3 cellular contexts compared by ENCODE assay signal in the genomic region with DNA sequence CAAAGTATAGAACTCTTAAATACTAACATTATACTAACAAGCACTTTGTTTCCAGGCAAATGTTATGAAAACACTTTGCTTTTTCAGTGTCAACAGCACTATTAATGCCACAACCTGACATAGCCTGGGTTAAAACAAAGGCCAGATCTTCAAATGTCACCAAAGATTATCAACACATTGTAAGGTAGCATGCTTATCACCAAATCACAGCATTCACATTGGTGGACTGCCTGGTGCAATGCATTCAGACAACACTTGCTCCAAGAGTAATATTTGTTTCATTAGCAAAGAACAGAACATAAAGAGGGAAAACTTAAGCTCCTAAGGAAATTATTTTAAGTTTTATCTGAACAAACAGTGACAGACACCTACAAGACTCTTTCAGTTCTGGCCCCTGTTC.
TF ChIP-seq lines count a peak whose summit lies in the region.

No MANE protein-coding gene starts in this region.

TF ChIP-seq in SK-N-SH, 30 proteins besides CTCF, POLR2A, EP300 and RAD21 (continued from another document):
- TF ChIP-seq, protein P1, sequence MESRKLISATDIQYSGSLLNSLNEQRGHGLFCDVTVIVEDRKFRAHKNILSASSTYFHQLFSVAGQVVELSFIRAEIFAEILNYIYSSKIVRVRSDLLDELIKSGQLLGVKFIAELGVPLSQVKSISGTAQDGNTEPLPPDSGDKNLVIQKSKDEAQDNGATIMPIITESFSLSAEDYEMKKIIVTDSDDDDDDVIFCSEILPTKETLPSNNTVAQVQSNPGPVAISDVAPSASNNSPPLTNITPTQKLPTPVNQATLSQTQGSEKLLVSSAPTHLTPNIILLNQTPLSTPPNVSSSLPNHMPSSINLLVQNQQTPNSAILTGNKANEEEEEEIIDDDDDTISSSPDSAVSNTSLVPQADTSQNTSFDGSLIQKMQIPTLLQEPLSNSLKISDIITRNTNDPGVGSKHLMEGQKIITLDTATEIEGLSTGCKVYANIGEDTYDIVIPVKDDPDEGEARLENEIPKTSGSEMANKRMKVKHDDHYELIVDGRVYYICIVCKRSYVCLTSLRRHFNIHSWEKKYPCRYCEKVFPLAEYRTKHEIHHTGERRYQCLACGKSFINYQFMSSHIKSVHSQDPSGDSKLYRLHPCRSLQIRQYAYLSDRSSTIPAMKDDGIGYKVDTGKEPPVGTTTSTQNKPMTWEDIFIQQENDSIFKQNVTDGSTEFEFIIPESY (IDR thresholded peaks at IDR 0.05; ENCODE audit: borderline replicate concordance, low read depth) = no peak
- TF ChIP-seq TCF12 (IDR thresholded peaks at IDR 0.05) = no peak
TF ChIP-seq in SK-N-SH: peak in this region for 1.

TF ChIP-seq in SK-N-SH treated with all-trans-retinoic acid at 6 μM for 48 hours, 23 proteins besides CTCF, POLR2A, EP300 and RAD21:
- TF ChIP-seq, protein P2, sequence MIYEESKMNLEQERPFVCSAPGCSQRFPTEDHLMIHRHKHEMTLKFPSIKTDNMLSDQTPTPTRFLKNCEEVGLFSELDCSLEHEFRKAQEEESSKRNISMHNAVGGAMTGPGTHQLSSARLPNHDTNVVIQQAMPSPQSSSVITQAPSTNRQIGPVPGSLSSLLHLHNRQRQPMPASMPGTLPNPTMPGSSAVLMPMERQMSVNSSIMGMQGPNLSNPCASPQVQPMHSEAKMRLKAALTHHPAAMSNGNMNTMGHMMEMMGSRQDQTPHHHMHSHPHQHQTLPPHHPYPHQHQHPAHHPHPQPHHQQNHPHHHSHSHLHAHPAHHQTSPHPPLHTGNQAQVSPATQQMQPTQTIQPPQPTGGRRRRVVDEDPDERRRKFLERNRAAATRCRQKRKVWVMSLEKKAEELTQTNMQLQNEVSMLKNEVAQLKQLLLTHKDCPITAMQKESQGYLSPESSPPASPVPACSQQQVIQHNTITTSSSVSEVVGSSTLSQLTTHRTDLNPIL (CRISPR knock-in tag; IDR thresholded peaks at IDR 0.05; ENCODE audit: low read depth) = no peak
- TF ChIP-seq PPARA (CRISPR knock-in tag; IDR thresholded peaks at IDR 0.05; ENCODE audit: borderline replicate concordance) (no peak), ZNF565 (CRISPR knock-in tag; conservative IDR thresholded peaks at IDR 0.05; ENCODE audit: low read depth) (no peak), BACH2 (CRISPR knock-in tag; IDR thresholded peaks at IDR 0.05; ENCODE audit: borderline replicate concordance) (no peak), ZFP30 (CRISPR knock-in tag; IDR thresholded peaks at IDR 0.05) (no peak), ISL1 (CRISPR knock-in tag; IDR thresholded peaks at IDR 0.05) (no peak)

TF ChIP-seq in GM23338, 12 proteins besides CTCF, POLR2A, EP300 and RAD21 (continued from another document):
- TF ChIP-seq, protein P3, sequence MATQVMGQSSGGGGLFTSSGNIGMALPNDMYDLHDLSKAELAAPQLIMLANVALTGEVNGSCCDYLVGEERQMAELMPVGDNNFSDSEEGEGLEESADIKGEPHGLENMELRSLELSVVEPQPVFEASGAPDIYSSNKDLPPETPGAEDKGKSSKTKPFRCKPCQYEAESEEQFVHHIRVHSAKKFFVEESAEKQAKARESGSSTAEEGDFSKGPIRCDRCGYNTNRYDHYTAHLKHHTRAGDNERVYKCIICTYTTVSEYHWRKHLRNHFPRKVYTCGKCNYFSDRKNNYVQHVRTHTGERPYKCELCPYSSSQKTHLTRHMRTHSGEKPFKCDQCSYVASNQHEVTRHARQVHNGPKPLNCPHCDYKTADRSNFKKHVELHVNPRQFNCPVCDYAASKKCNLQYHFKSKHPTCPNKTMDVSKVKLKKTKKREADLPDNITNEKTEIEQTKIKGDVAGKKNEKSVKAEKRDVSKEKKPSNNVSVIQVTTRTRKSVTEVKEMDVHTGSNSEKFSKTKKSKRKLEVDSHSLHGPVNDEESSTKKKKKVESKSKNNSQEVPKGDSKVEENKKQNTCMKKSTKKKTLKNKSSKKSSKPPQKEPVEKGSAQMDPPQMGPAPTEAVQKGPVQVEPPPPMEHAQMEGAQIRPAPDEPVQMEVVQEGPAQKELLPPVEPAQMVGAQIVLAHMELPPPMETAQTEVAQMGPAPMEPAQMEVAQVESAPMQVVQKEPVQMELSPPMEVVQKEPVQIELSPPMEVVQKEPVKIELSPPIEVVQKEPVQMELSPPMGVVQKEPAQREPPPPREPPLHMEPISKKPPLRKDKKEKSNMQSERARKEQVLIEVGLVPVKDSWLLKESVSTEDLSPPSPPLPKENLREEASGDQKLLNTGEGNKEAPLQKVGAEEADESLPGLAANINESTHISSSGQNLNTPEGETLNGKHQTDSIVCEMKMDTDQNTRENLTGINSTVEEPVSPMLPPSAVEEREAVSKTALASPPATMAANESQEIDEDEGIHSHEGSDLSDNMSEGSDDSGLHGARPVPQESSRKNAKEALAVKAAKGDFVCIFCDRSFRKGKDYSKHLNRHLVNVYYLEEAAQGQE (IDR thresholded peaks at IDR 0.05; ENCODE audit: unreplicated experiment) = no peak
- no peak for TF ChIP-seq EZH2 (IDR thresholded peaks at IDR 0.05; ENCODE audit: low read depth, unreplicated experiment)
- TF ChIP-seq CREB1 (CRISPR knock-in tag; IDR thresholded peaks at IDR 0.05; ENCODE audit: low read depth) = no peak
- TF ChIP-seq, protein P4, sequence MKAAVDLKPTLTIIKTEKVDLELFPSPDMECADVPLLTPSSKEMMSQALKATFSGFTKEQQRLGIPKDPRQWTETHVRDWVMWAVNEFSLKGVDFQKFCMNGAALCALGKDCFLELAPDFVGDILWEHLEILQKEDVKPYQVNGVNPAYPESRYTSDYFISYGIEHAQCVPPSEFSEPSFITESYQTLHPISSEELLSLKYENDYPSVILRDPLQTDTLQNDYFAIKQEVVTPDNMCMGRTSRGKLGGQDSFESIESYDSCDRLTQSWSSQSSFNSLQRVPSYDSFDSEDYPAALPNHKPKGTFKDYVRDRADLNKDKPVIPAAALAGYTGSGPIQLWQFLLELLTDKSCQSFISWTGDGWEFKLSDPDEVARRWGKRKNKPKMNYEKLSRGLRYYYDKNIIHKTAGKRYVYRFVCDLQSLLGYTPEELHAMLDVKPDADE (IDR thresholded peaks at IDR 0.05) = no peak
- TF ChIP-seq POLR2AphosphoS5 (IDR thresholded peaks at IDR 0.05; ENCODE audit: low read depth) = no peak
- TF ChIP-seq, protein P5, sequence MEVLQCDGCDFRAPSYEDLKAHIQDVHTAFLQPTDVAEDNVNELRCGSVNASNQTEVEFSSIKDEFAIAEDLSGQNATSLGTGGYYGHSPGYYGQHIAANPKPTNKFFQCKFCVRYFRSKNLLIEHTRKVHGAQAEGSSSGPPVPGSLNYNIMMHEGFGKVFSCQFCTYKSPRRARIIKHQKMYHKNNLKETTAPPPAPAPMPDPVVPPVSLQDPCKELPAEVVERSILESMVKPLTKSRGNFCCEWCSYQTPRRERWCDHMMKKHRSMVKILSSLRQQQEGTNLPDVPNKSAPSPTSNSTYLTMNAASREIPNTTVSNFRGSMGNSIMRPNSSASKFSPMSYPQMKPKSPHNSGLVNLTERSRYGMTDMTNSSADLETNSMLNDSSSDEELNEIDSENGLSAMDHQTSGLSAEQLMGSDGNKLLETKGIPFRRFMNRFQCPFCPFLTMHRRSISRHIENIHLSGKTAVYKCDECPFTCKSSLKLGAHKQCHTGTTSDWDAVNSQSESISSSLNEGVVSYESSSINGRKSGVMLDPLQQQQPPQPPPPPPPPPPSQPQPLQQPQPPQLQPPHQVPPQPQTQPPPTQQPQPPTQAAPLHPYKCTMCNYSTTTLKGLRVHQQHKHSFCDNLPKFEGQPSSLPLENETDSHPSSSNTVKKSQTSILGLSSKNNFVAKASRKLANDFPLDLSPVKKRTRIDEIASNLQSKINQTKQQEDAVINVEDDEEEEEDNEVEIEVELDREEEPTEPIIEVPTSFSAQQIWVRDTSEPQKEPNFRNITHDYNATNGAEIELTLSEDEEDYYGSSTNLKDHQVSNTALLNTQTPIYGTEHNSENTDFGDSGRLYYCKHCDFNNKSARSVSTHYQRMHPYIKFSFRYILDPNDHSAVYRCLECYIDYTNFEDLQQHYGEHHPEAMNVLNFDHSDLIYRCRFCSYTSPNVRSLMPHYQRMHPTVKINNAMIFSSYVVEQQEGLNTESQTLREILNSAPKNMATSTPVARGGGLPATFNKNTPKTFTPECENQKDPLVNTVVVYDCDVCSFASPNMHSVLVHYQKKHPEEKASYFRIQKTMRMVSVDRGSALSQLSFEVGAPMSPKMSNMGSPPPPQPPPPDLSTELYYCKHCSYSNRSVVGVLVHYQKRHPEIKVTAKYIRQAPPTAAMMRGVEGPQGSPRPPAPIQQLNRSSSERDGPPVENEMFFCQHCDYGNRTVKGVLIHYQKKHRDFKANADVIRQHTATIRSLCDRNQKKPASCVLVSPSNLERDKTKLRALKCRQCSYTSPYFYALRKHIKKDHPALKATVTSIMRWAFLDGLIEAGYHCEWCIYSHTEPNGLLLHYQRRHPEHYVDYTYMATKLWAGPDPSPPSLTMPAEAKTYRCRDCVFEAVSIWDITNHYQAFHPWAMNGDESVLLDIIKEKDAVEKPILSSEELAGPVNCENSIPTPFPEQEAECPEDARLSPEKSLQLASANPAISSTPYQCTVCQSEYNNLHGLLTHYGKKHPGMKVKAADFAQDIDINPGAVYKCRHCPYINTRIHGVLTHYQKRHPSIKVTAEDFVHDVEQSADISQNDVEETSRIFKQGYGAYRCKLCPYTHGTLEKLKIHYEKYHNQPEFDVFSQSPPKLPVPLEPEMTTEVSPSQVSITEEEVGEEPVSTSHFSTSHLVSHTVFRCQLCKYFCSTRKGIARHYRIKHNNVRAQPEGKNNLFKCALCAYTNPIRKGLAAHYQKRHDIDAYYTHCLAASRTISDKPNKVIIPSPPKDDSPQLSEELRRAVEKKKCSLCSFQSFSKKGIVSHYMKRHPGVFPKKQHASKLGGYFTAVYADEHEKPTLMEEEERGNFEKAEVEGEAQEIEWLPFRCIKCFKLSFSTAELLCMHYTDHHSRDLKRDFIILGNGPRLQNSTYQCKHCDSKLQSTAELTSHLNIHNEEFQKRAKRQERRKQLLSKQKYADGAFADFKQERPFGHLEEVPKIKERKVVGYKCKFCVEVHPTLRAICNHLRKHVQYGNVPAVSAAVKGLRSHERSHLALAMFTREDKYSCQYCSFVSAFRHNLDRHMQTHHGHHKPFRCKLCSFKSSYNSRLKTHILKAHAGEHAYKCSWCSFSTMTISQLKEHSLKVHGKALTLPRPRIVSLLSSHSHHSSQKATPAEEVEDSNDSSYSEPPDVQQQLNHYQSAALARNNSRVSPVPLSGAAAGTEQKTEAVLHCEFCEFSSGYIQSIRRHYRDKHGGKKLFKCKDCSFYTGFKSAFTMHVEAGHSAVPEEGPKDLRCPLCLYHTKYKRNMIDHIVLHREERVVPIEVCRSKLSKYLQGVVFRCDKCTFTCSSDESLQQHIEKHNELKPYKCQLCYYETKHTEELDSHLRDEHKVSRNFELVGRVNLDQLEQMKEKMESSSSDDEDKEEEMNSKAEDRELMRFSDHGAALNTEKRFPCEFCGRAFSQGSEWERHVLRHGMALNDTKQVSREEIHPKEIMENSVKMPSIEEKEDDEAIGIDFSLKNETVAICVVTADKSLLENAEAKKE (CRISPR knock-in tag; IDR thresholded peaks at IDR 0.05) = no peak
